In genomic region chr1:23614128-23614660, GRCh38 we compare ENCODE assay signal across 1 cellular context.
TF ChIP-seq lines count a peak whose summit lies in the region.

No MANE protein-coding gene starts in this region.

TF ChIP-seq in K562, 482 proteins besides CTCF, POLR2A, EP300 and RAD21:
- no peak for TF ChIP-seq CBX2 (IDR thresholded peaks at IDR 0.05; ENCODE audit: insufficient read depth, low read length, poor library complexity, severe bottlenecking)
- TF ChIP-seq SIN3B (IDR thresholded peaks at IDR 0.05; ENCODE audit: low read depth), result no peak
- no peak for TF ChIP-seq CREB3 (tag; conservative IDR thresholded peaks at IDR 0.05; ENCODE audit: low read depth)
- TF ChIP-seq ADNP (tag; IDR thresholded peaks at IDR 0.05), result peak; percentile 2; the same call in 1 of the 2 replicates
- TF ChIP-seq ZNF3 (CRISPR knock-in tag; IDR thresholded peaks at IDR 0.05), result no peak
- TF ChIP-seq CBFA2T3 (IDR thresholded peaks at IDR 0.05), result 0 out of 2 replicates have a peak, but pooled peaks have one; percentile 6
- TF ChIP-seq KLF6 (CRISPR knock-in tag; IDR thresholded peaks at IDR 0.05; ENCODE audit: borderline replicate concordance), result no peak
